In genomic region chr17:81924557-81925532, GRCh38 we compare ENCODE assay signal across 9 cellular contexts. TPM values are rescaled to one million over a fixed set of nuclear protein-coding genes. Genes with fewer than 3 reads are reported as not detected.
DNase-seq lines count a peak whose midpoint lies in the region; ATAC-seq and FAIRE-seq lines count a peak whose summit lies in the region.
"Had no signal": no experiment of that assay in that cellular context is flagged by ENCODE, and none has a peak within 500 bp of the region (broad histone marks: within the 10 kb centered on the region; RNA-seq: fewer than 3 reads in every experiment).

No MANE protein-coding gene starts in this region.

- CTCF ChIA-PET in activated CD4-positive, alpha-beta memory T cell treated with anti-CD3 and anti-CD28 coated beads for 36 hours (lab: Charles Lee), result interaction anchor here (0.5 to 1.1 kb wide), 2 partner anchors 18 to 97 kb away, joined by 3 to 5 read pairs; no protein-coding TSS in a partner anchor

- DNase-seq in activated T-cell treated with anti-CD3 and anti-CD28 coated beads, Interleukin-2, amount 50 U/mL, for 4 hours, result no peak
- DNase-seq in activated T-cell treated with anti-CD3 and anti-CD28 coated beads for 4 hours, result no peak
- DNase-seq in activated CD4-positive, alpha-beta memory T cell treated with anti-CD3 and anti-CD28 coated beads for 36 hours, result peak; percentile 55
- no peak for DNase-seq in immature natural killer cell
- DNase-seq in NCI-H1105 (lab: John Stamatoyannopoulos, UW), result no peak
- no peak for DNase-seq in RCC 7860 (ENCODE audit: low spot score)
- DNase-seq: SW 1271 had no signal

- FAIRE-seq in RCC 7860 (lab: Jason Lieb, UNC), result no peak

- H3K9ac ChIP-seq in stomach smooth muscle (ENCODE audit: low read length in 2 of 2), result no peak overlapping the region

- H3K4me1 ChIP-seq in stomach smooth muscle (ENCODE audit: control insufficient read depth, insufficient read depth, low read length), result peaks cover 60% of the 10 kb centered on the region

- H3K27ac ChIP-seq in stomach smooth muscle (ENCODE audit: low read length), result peak overlapping the region; percentile 64

- peak overlapping the region; percentile 62 for H3K27ac Mint-ChIP-seq in activated CD4-positive, alpha-beta memory T cell treated with anti-CD3 and anti-CD28 coated beads for 36 hours
- no peak overlapping the region for H3K27ac Mint-ChIP-seq in immature natural killer cell

- no peaks in the 10 kb centered on the region for H3K9me3 Mint-ChIP-seq in activated T-cell treated with anti-CD3 and anti-CD28 coated beads, Interleukin-2, amount 50 U/mL, for 4 hours
- H3K9me3 Mint-ChIP-seq in activated CD4-positive, alpha-beta memory T cell treated with anti-CD3 and anti-CD28 coated beads for 36 hours, result no peaks in the 10 kb centered on the region
- no peaks in the 10 kb centered on the region for H3K9me3 Mint-ChIP-seq in immature natural killer cell

- H3K36me3 Mint-ChIP-seq in activated T-cell treated with anti-CD3 and anti-CD28 coated beads, Interleukin-2, amount 50 U/mL, for 4 hours (ENCODE audit: insufficient read depth), result peaks cover 7% of the 10 kb centered on the region
- peaks cover 8% of the 10 kb centered on the region for H3K36me3 Mint-ChIP-seq in activated CD4-positive, alpha-beta memory T cell treated with anti-CD3 and anti-CD28 coated beads for 36 hours
- H3K36me3 Mint-ChIP-seq in immature natural killer cell, result no peaks in the 10 kb centered on the region

- H3K27me3 Mint-ChIP-seq in activated T-cell treated with anti-CD3 and anti-CD28 coated beads, Interleukin-2, amount 50 U/mL, for 4 hours (ENCODE audit: low read depth), result peaks cover 7% of the 10 kb centered on the region
- H3K27me3 Mint-ChIP-seq in activated CD4-positive, alpha-beta memory T cell treated with anti-CD3 and anti-CD28 coated beads for 36 hours, result peaks cover 8% of the 10 kb centered on the region
- H3K27me3 Mint-ChIP-seq in immature natural killer cell (ENCODE audit: low read depth in 3 of 3), result peaks cover 2 to 14% (median 3%) of the 10 kb centered on the region in 3 donors

- H3K4me1 Mint-ChIP-seq in activated T-cell treated with anti-CD3 and anti-CD28 coated beads, Interleukin-2, amount 50 U/mL, for 4 hours (ENCODE audit: low read depth), result peaks cover 16% of the 10 kb centered on the region
- peaks cover 15% of the 10 kb centered on the region for H3K4me1 Mint-ChIP-seq in activated CD4-positive, alpha-beta memory T cell treated with anti-CD3 and anti-CD28 coated beads for 36 hours (ENCODE audit: low read depth)
- peaks cover 7 to 12% of the 10 kb centered on the region in 2 donors for H3K4me1 Mint-ChIP-seq in immature natural killer cell

- H3K4me3 Mint-ChIP-seq in activated T-cell treated with anti-CD3 and anti-CD28 coated beads, Interleukin-2, amount 50 U/mL, for 4 hours, result peak overlapping the region; percentile 89
- peak overlapping the region; percentile 83 for H3K4me3 Mint-ChIP-seq in activated CD4-positive, alpha-beta memory T cell treated with anti-CD3 and anti-CD28 coated beads for 36 hours
- peak overlapping the region in 4 of 5 donors; percentile 9 to 81 (median 42) for H3K4me3 Mint-ChIP-seq in immature natural killer cell

- H3K27me3 ChIP-seq in stomach smooth muscle (ENCODE audit: control insufficient read depth in 1 of 2, insufficient read depth in 2 of 2, low read length in 2 of 2), result peaks cover 0 to 11% of the 10 kb centered on the region in 2 donors

- H3K9me3 ChIP-seq in stomach smooth muscle (ENCODE audit: control insufficient read depth in 2 of 2, low read length in 2 of 2), result no peaks in the 10 kb centered on the region

- no peak for ATAC-seq in activated T-cell treated with anti-CD3 and anti-CD28 coated beads, Interleukin-2, amount 50 U/mL, for 4 hours
- no peak for ATAC-seq in HG03520 (IDR thresholded peaks at IDR 0.05; ENCODE audit: unreplicated experiment)

- peak overlapping the region in 1 of 2 donors; percentile 22 for H3K4me3 ChIP-seq in stomach smooth muscle (ENCODE audit: low read length in 2 of 2)

- H3K36me3 ChIP-seq in stomach smooth muscle (ENCODE audit: control insufficient read depth in 2 of 2, insufficient read depth in 2 of 2, low read length in 2 of 2), result peaks cover 7 to 17% of the 10 kb centered on the region in 2 donors

- intact Hi-C loops in activated CD4-positive, alpha-beta memory T cell treated with anti-CD3 and anti-CD28 coated beads for 36 hours (cut with micrococcal nuclease), result loop anchor here (5.0 kb wide), 1 partner anchor 53 kb away; the partner anchor contains the start of gene ARHGDIA

- POLR2A ChIA-PET in activated CD4-positive, alpha-beta memory T cell treated with anti-CD3 and anti-CD28 coated beads for 36 hours (lab: Charles Lee), result interaction anchor here (2.1 kb wide), 1 partner anchor 8 kb away, joined by 7 read pairs; the partner anchor contains the start of gene SIRT7

RNA-seq across cellular contexts. Expression of gene MAFG, which starts 2.7 kb away (rescaled TPM):
- total RNA-seq in activated T-cell treated with anti-CD3 and anti-CD28 coated beads, Interleukin-2, amount 50 U/mL, for 4 hours, result 10 to 100 TPM; 42.9 to 50.9 (median 43.4) TPM
- total RNA-seq in activated CD4-positive, alpha-beta memory T cell treated with anti-CD3 and anti-CD28 coated beads for 36 hours, result 10 to 100 TPM; 23.4 to 24.1 TPM
- polyA plus RNA-seq in immature natural killer cell, result 1 to 10 TPM; 1.1 to 4.8 (median 1.3) TPM

RNA-seq across cellular contexts. Expression of gene SIRT7, which starts 6.9 kb away (rescaled TPM):
- total RNA-seq in activated T-cell treated with anti-CD3 and anti-CD28 coated beads, Interleukin-2, amount 50 U/mL, for 4 hours, result 10 to 100 TPM; 41.1 to 47.2 (median 46.3) TPM
- 10 to 100 TPM; 32.0 to 33.1 TPM for total RNA-seq in activated CD4-positive, alpha-beta memory T cell treated with anti-CD3 and anti-CD28 coated beads for 36 hours
- 10 to 100 TPM; 27.2 to 54.7 (median 36.2) TPM for polyA plus RNA-seq in immature natural killer cell

RNA-seq across cellular contexts. Expression of gene PYCR1, which starts 12.3 kb away (rescaled TPM):
- 100 to 1,000 TPM; 192 to 199 (median 194) TPM for total RNA-seq in activated T-cell treated with anti-CD3 and anti-CD28 coated beads, Interleukin-2, amount 50 U/mL, for 4 hours
- total RNA-seq in activated CD4-positive, alpha-beta memory T cell treated with anti-CD3 and anti-CD28 coated beads for 36 hours, result 10 to 100 TPM; 88.9 to 89.8 TPM
- 1 to 10 TPM; 1.1 to 3.3 (median 1.9) TPM for polyA plus RNA-seq in immature natural killer cell

RNA-seq across cellular contexts. Expression of gene PCYT2, which starts 13.6 kb away (rescaled TPM):
- 10 to 100 TPM; 23.5 to 25.8 (median 25.7) TPM for total RNA-seq in activated T-cell treated with anti-CD3 and anti-CD28 coated beads, Interleukin-2, amount 50 U/mL, for 4 hours
- total RNA-seq in activated CD4-positive, alpha-beta memory T cell treated with anti-CD3 and anti-CD28 coated beads for 36 hours, result 10 to 100 TPM; 28.8 to 29.7 TPM
- polyA plus RNA-seq in immature natural killer cell, result 10 to 100 TPM; 44.7 to 59.6 (median 49.5) TPM

RNA-seq across cellular contexts. Expression of gene MYADML2, which starts 22.2 kb away (rescaled TPM):
- total RNA-seq in activated T-cell treated with anti-CD3 and anti-CD28 coated beads, Interleukin-2, amount 50 U/mL, for 4 hours, result not detected
- total RNA-seq in activated CD4-positive, alpha-beta memory T cell treated with anti-CD3 and anti-CD28 coated beads for 36 hours, result not detected
- polyA plus RNA-seq in immature natural killer cell, result not detected
